ENCODE assay signal across 1 cellular context in genomic region chr15:90161946-90162345, GRCh38.
A peak's percentile ranks its signal among the peaks of the same experiment; 100 is the strongest.
TF ChIP-seq lines count a peak whose summit lies in the region.

No MANE protein-coding gene starts in this region.

TF ChIP-seq in GM12878, 131 proteins besides CTCF, POLR2A, EP300 and RAD21:
- TF ChIP-seq CBX5 (IDR thresholded peaks at IDR 0.05; ENCODE audit: low read depth) (0 out of 2 replicates have a peak, but pooled peaks have one; percentile 49), IKZF2 (IDR thresholded peaks at IDR 0.05) (peak; percentile 76 to 77), RB1 (IDR thresholded peaks at IDR 0.05; ENCODE audit: borderline replicate concordance) (0 out of 2 replicates have a peak, but pooled peaks have one; percentile 35), MYB (IDR thresholded peaks at IDR 0.05; ENCODE audit: borderline replicate concordance, low read depth, low read length) (no peak), FOS (IDR thresholded peaks at IDR 0.05; ENCODE audit: borderline replicate concordance, extremely low read depth, insufficient read length) (no peak), TBL1XR1 (IDR thresholded peaks at IDR 0.05; ENCODE audit: low read depth, low read length) (peak; percentile 45; the same call in 1 of the 2 replicates), NR2C1 (IDR thresholded peaks at IDR 0.05) (0 out of 2 replicates have a peak, but pooled peaks have one; percentile 37), POU2F2 (IDR thresholded peaks at IDR 0.05; ENCODE audit: borderline replicate concordance, low read depth, low read length) (peak; percentile 91; the same call in 2 of the 3 replicates), SIN3A (IDR thresholded peaks at IDR 0.05; ENCODE audit: low read depth, low read length) (no peak), NFIC (IDR thresholded peaks at IDR 0.05; ENCODE audit: low read depth, low read length) (peak; percentile 51), TCF3 (IDR thresholded peaks at IDR 0.05; ENCODE audit: borderline replicate concordance, insufficient read depth, low read depth, low read length) (no peak), IRF4 (IDR thresholded peaks at IDR 0.05; ENCODE audit: low read depth, low read length) (peak; percentile 84), ZNF592 (IDR thresholded peaks at IDR 0.05) (no peak), IKZF1 (conservative IDR thresholded peaks at IDR 0.05) (peak; percentile 73), PAX5 (IDR thresholded peaks at IDR 0.05; ENCODE audit: borderline replicate concordance, low read depth, low read length) (peak; percentile 61; the same call in 1 of the 2 replicates), NFXL1 (IDR thresholded peaks at IDR 0.05; ENCODE audit: borderline replicate concordance) (no peak), NR2F1 (conservative IDR thresholded peaks at IDR 0.05) (peak; percentile 98), SKIL (IDR thresholded peaks at IDR 0.05; ENCODE audit: low read depth, poor library complexity, severe bottlenecking) (peak; percentile 95), HDGF (IDR thresholded peaks at IDR 0.05) (0 out of 2 replicates have a peak, but pooled peaks have one; percentile 37), BHLHE40 (IDR thresholded peaks at IDR 0.05; ENCODE audit: borderline replicate concordance in 1 of 2, low read depth in 2 of 2, low read length in 1 of 2) (peak; percentile 77 to 96), SUPT20H (IDR thresholded peaks at IDR 0.05; ENCODE audit: borderline replicate concordance, control insufficient read depth, low read depth, low read length) (no peak), MLLT1 (IDR thresholded peaks at IDR 0.05) (peak; percentile 76; the same call in 1 of the 2 replicates), SMC3 (IDR thresholded peaks at IDR 0.05; ENCODE audit: borderline replicate concordance, low read length) (peak; percentile 17; the same call in 1 of the 2 replicates), SPI1 (IDR thresholded peaks at IDR 0.05; ENCODE audit: borderline replicate concordance, insufficient read depth, low read depth, low read length) (peak; percentile 83; the same call in 1 of the 2 replicates), TCF12 (IDR thresholded peaks at IDR 0.05; ENCODE audit: low read depth, low read length) (no peak), RAD51 (IDR thresholded peaks at IDR 0.05) (no peak; the same call in 1 of the 2 replicates), PBX3 (IDR thresholded peaks at IDR 0.05; ENCODE audit: insufficient replicate concordance, low read depth, low read length) (peak; percentile 18), ZNF207 (IDR thresholded peaks at IDR 0.05; ENCODE audit: borderline replicate concordance) (no peak), RELB (IDR thresholded peaks at IDR 0.05; ENCODE audit: low read depth) (peak; percentile 77; the same call in 1 of the 2 replicates), SP1 (IDR thresholded peaks at IDR 0.05; ENCODE audit: low read depth, low read length) (peak; percentile 27), MXI1 (IDR thresholded peaks at IDR 0.05; ENCODE audit: low read depth, low read length) (no peak), EED (IDR thresholded peaks at IDR 0.05; ENCODE audit: low read depth) (peak; percentile 56), CHD4 (IDR thresholded peaks at IDR 0.05) (0 out of 2 replicates have a peak, but pooled peaks have one; percentile 62), ATF7 (IDR thresholded peaks at IDR 0.05; ENCODE audit: low read depth) (peak; percentile 73), DPF2 (IDR thresholded peaks at IDR 0.05) (peak; percentile 51), CREM (IDR thresholded peaks at IDR 0.05; ENCODE audit: low read depth) (0 out of 2 replicates have a peak, but pooled peaks have one; percentile 21), RUNX3 (IDR thresholded peaks at IDR 0.05; ENCODE audit: low read length) (peak; percentile 70), SMARCA5 (IDR thresholded peaks at IDR 0.05) (peak; percentile 100), MEF2B (IDR thresholded peaks at IDR 0.05; ENCODE audit: partially characterized antibody, poor library complexity, severe bottlenecking) (peak; percentile 48), HCFC1 (IDR thresholded peaks at IDR 0.05; ENCODE audit: low read length) (no peak), SMAD1 (IDR thresholded peaks at IDR 0.05; ENCODE audit: low read depth, partially characterized antibody) (peak; percentile 62), LARP7 (IDR thresholded peaks at IDR 0.05) (peak; percentile 29; the same call in 1 of the 2 replicates), ZBED1 (IDR thresholded peaks at IDR 0.05; ENCODE audit: borderline replicate concordance) (no peak), MEF2A (IDR thresholded peaks at IDR 0.05; ENCODE audit: insufficient read depth, low read depth, low read length) (0 out of 2 replicates have a peak, but pooled peaks have one; percentile 47), NBN (IDR thresholded peaks at IDR 0.05) (peak; percentile 92), CHD2 (IDR thresholded peaks at IDR 0.05; ENCODE audit: borderline replicate concordance, low read depth, low read length) (no peak), ZNF217 (IDR thresholded peaks at IDR 0.05) (peak; percentile 95), KDM1A (IDR thresholded peaks at IDR 0.05; ENCODE audit: borderline replicate concordance) (peak; percentile 87; the same call in 1 of the 2 replicates), ETV6 (conservative IDR thresholded peaks at IDR 0.05 in 1 of 2, IDR thresholded peaks at IDR 0.05 in 1 of 2; ENCODE audit: borderline replicate concordance in 1 of 2, low read depth in 1 of 2) (peak in 1 of 2 experiments; percentile 38; a peak in 1 of 4 replicates), ZZZ3 (IDR thresholded peaks at IDR 0.05; ENCODE audit: control insufficient read depth, insufficient read length, low read depth) (no peak), MTA2 (IDR thresholded peaks at IDR 0.05; ENCODE audit: low read depth) (peak; percentile 69)
- TF ChIP-seq, protein P1, sequence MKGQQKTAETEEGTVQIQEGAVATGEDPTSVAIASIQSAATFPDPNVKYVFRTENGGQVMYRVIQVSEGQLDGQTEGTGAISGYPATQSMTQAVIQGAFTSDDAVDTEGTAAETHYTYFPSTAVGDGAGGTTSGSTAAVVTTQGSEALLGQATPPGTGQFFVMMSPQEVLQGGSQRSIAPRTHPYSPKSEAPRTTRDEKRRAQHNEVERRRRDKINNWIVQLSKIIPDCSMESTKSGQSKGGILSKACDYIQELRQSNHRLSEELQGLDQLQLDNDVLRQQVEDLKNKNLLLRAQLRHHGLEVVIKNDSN (IDR thresholded peaks at IDR 0.05; ENCODE audit: borderline replicate concordance, extremely low read length, insufficient read depth, low read depth, low read length): no peak
- TF ChIP-seq, protein P2, sequence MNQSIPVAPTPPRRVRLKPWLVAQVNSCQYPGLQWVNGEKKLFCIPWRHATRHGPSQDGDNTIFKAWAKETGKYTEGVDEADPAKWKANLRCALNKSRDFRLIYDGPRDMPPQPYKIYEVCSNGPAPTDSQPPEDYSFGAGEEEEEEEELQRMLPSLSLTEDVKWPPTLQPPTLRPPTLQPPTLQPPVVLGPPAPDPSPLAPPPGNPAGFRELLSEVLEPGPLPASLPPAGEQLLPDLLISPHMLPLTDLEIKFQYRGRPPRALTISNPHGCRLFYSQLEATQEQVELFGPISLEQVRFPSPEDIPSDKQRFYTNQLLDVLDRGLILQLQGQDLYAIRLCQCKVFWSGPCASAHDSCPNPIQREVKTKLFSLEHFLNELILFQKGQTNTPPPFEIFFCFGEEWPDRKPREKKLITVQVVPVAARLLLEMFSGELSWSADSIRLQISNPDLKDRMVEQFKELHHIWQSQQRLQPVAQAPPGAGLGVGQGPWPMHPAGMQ (IDR thresholded peaks at IDR 0.05; ENCODE audit: borderline replicate concordance): peak; percentile 33; the same call in 1 of the 2 replicates
- TF ChIP-seq, protein P3, sequence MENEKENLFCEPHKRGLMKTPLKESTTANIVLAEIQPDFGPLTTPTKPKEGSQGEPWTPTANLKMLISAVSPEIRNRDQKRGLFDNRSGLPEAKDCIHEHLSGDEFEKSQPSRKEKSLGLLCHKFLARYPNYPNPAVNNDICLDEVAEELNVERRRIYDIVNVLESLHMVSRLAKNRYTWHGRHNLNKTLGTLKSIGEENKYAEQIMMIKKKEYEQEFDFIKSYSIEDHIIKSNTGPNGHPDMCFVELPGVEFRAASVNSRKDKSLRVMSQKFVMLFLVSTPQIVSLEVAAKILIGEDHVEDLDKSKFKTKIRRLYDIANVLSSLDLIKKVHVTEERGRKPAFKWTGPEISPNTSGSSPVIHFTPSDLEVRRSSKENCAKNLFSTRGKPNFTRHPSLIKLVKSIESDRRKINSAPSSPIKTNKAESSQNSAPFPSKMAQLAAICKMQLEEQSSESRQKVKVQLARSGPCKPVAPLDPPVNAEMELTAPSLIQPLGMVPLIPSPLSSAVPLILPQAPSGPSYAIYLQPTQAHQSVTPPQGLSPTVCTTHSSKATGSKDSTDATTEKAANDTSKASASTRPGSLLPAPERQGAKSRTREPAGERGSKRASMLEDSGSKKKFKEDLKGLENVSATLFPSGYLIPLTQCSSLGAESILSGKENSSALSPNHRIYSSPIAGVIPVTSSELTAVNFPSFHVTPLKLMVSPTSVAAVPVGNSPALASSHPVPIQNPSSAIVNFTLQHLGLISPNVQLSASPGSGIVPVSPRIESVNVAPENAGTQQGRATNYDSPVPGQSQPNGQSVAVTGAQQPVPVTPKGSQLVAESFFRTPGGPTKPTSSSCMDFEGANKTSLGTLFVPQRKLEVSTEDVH (IDR thresholded peaks at IDR 0.05; ENCODE audit: low read depth, partially characterized antibody): peak; percentile 35
